1 cellular context compared by ENCODE assay signal in the genomic region with DNA sequence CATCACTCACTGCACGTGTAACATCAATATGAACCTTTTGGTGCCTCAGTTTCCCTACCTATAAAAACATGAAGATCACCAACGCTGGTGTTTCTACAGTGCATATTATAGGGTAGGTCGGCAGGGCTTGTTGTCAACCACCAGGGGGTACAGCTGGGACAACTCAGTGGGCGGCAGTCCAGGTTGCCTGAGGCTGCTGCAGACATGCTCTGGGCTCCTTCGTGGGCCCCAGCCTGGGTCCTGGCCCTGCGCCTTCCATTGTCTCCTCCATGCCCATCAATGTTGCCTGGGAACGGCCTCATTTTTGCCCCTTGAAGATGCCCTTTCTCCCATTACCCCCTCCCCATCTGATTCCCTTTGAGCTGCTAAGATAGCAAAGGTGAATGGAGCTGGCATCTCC.
TF ChIP-seq lines count a peak whose summit lies in the region.

No MANE protein-coding gene starts in this region.

TF ChIP-seq in GM23338, 12 proteins besides CTCF, POLR2A, EP300 and RAD21 (continued from another document):
- no peak for TF ChIP-seq ETS1 (IDR thresholded peaks at IDR 0.05)
- no peak for TF ChIP-seq POLR2AphosphoS5 (IDR thresholded peaks at IDR 0.05; ENCODE audit: low read depth)
- TF ChIP-seq ZNF114 (CRISPR knock-in tag; IDR thresholded peaks at IDR 0.05) = no peak
